Comparison of ENCODE assay signal across 6 cellular contexts in genomic region chr4:985123-985830, GRCh38. TPM values are rescaled to one million over a fixed set of nuclear protein-coding genes. Genes with fewer than 3 reads are reported as not detected.
DNase-seq lines count a peak whose midpoint lies in the region; ATAC-seq and TF ChIP-seq lines count a peak whose summit lies in the region.

No MANE protein-coding gene starts in this region.

- DNase-seq in NCI-H774 (lab: John Stamatoyannopoulos, UW) (peak; percentile 60), mucosa of descending colon (peak; percentile 89)

- H3K27ac Mint-ChIP-seq in activated naive CD4-positive, alpha-beta T cell treated with anti-CD3 and anti-CD28 coated beads, Interleukin-2, amount 50 U/mL, for 24 hours, result no peak overlapping the region

- no peaks in the 10 kb centered on the region for H3K36me3 Mint-ChIP-seq in activated naive CD4-positive, alpha-beta T cell treated with anti-CD3 and anti-CD28 coated beads, Interleukin-2, amount 50 U/mL, for 24 hours

- no peak for TF ChIP-seq CTCF in mucosa of descending colon (IDR thresholded peaks at IDR 0.05)

- intact Hi-C loops in mucosa of descending colon (cut with DNase I, micrococcal nuclease), result no loop called here

- H3K36me3 ChIP-seq in mucosa of descending colon (ENCODE audit: low read depth), result no peaks in the 10 kb centered on the region

- H3K9me3 ChIP-seq in mucosa of descending colon, result no peaks in the 10 kb centered on the region

- ATAC-seq in mucosa of descending colon (peak; percentile 77), HG02852 (IDR thresholded peaks at IDR 0.05; ENCODE audit: unreplicated experiment) (no peak), HG03432 (IDR thresholded peaks at IDR 0.05; ENCODE audit: unreplicated experiment) (no peak), GM18498 (IDR thresholded peaks at IDR 0.05; ENCODE audit: unreplicated experiment) (no peak)

- H3K4me1 Mint-ChIP-seq in activated naive CD4-positive, alpha-beta T cell treated with anti-CD3 and anti-CD28 coated beads, Interleukin-2, amount 50 U/mL, for 24 hours, result peaks cover 23% of the 10 kb centered on the region

- H3K9me3 Mint-ChIP-seq in activated naive CD4-positive, alpha-beta T cell treated with anti-CD3 and anti-CD28 coated beads, Interleukin-2, amount 50 U/mL, for 24 hours, result no peaks in the 10 kb centered on the region

- no peaks in the 10 kb centered on the region for H3K27me3 Mint-ChIP-seq in activated naive CD4-positive, alpha-beta T cell treated with anti-CD3 and anti-CD28 coated beads, Interleukin-2, amount 50 U/mL, for 24 hours

- H3K4me1 ChIP-seq in mucosa of descending colon (ENCODE audit: low read depth), result peaks cover 19% of the 10 kb centered on the region

- no peak overlapping the region for H3K4me3 ChIP-seq in mucosa of descending colon

- H3K4me3 Mint-ChIP-seq in activated naive CD4-positive, alpha-beta T cell treated with anti-CD3 and anti-CD28 coated beads, Interleukin-2, amount 50 U/mL, for 24 hours, result peak overlapping the region; percentile 92

RNA-seq across cellular contexts. Expression of gene IDUA, which starts 1.6 kb away (rescaled TPM):
- total RNA-seq in mucosa of descending colon, result 10 to 100 TPM; 29.7 to 45.7 (median 33.4) TPM

RNA-seq across cellular contexts. Expression of gene SLC26A1, which starts 7.9 kb away (rescaled TPM):
- total RNA-seq in mucosa of descending colon, result 1 to 10 TPM in 2 of 3 donors, under 1 TPM in 1; 0.85 to 2.8 (median 1.9) TPM

RNA-seq across cellular contexts. Expression of gene DGKQ, which starts 11.9 kb away (rescaled TPM):
- total RNA-seq in mucosa of descending colon, result 10 to 100 TPM; 31.8 to 56.1 (median 41.7) TPM

RNA-seq across cellular contexts. Expression of gene FGFRL1, which starts 26.1 kb away (rescaled TPM):
- total RNA-seq in mucosa of descending colon, result 10 to 100 TPM; 14.7 to 19.3 (median 16.9) TPM

RNA-seq across cellular contexts. Expression of gene TMEM175, which starts 53.0 kb away (rescaled TPM):
- total RNA-seq in mucosa of descending colon, result 10 to 100 TPM; 30.1 to 39.0 (median 37.5) TPM
